In the genomic region with DNA sequence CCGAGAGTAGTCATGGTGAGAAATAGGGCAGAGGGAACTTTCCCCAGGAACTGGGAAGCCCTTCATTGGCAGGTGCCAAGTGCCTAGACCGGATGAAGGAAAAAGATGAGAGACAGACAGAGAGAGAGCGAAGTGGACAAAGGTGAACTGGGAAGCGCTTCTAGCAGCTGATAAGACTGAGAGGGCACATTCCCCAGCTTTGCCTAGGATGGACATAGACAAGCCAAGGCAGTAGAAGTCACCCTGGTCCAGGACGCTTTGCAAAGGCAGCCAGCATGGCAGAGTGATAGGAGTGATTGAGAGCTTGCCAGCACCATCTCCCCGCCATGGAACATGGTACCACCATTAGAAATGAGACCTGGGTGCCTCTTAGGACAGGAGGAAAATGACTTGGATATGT, we compare ENCODE assay signal across 28 cellular contexts.
"Had no signal": no experiment of that assay in that cellular context is flagged by ENCODE, and none has a peak within 500 bp of the region (broad histone marks: within the 10 kb centered on the region; RNA-seq: fewer than 3 reads in every experiment).

No MANE protein-coding gene starts in this region.

- H3K36me3 ChIP-seq: adrenal gland, esophagus squamous epithelium, WERI-Rb-1 had no signal

- DNase-seq: activated B cell treated with CpG ODN at 0.5 μM for 24 hours; activated CD4-positive, alpha-beta T cell treated with anti-CD3 and anti-CD28 coated beads for 48 hours; activated CD4-positive, alpha-beta T cell treated with anti-CD3 and anti-CD28 coated beads, Interleukin-2, amount 50 U/mL, for 1 hour; activated CD4-positive, alpha-beta T cell treated with anti-CD3 and anti-CD28 coated beads, Interleukin-2, amount 50 U/mL, for 48 hours; activated CD8-positive, alpha-beta T cell treated with anti-CD3 and anti-CD28 coated beads for 36 hours; activated effector memory CD4-positive, alpha-beta T cell treated with anti-CD3 and anti-CD28 coated beads, Interleukin-2, amount 50 U/mL, for 16 hours; activated naive CD4-positive, alpha-beta T cell treated with anti-CD3 and anti-CD28 coated beads for 36 hours; activated naive CD8-positive, alpha-beta T cell treated with anti-CD3 and anti-CD28 coated beads for 36 hours; activated naive CD8-positive, alpha-beta T cell treated with anti-CD3 and anti-CD28 coated beads, Interleukin-2, amount 50 U/mL, for 24 hours; activated T-cell treated with anti-CD3 and anti-CD28 coated beads, Interleukin-2, amount 50 U/mL, for 1 hour; activated T-cell treated with anti-CD3 and anti-CD28 coated beads, Interleukin-2, amount 50 U/mL, for 48 hours; amygdala; aorta; body of pancreas; caudate nucleus; cortex of kidney; dermis blood vessel endothelial cell; effector CD4-positive, alpha-beta T cell; effector memory CD8-positive, alpha-beta T cell; erythroblast; esophagus squamous epithelium; foreskin fibroblast; T-helper 1 cell; T-helper 17 cell; T1000; WERI-Rb-1 had no signal

- H3K4me3 ChIP-seq: adrenal gland, body of pancreas, esophagus squamous epithelium had no signal

- ATAC-seq: activated CD4-positive, CD25-positive, alpha-beta regulatory T cell treated with anti-CD3 and anti-CD28 coated beads, Interleukin-2, amount 50 U/mL, for 24 hours; activated CD8-positive, alpha-beta T cell treated with anti-CD3 and anti-CD28 coated beads for 36 hours; activated naive CD8-positive, alpha-beta T cell treated with anti-CD3 and anti-CD28 coated beads, Interleukin-2, amount 50 U/mL, for 24 hours; body of pancreas; effector memory CD8-positive, alpha-beta T cell; T-helper 17 cell had no signal

- H3K27me3 ChIP-seq: adrenal gland, body of pancreas, esophagus squamous epithelium had no signal

- H3K27ac ChIP-seq: adrenal gland, body of pancreas, esophagus squamous epithelium, WERI-Rb-1 had no signal

- H3K9me3 ChIP-seq: adrenal gland, body of pancreas had no signal
